In genomic region chr16:50288920-50289319, GRCh38 we compare ENCODE assay signal across 15 cellular contexts.
"Had no signal": no experiment of that assay in that cellular context is flagged by ENCODE, and none has a peak within 500 bp of the region (broad histone marks: within the 10 kb centered on the region; RNA-seq: fewer than 3 reads in every experiment).

No MANE protein-coding gene starts in this region.

- DNase-seq: activated CD4-positive, alpha-beta memory T cell treated with anti-CD3 and anti-CD28 coated beads, Interleukin-2, amount 10 ng/mL, durations not matched to agents 7 days and 5 days; activated CD4-positive, alpha-beta T cell treated with anti-CD3 and anti-CD28 coated beads for 1 hour; activated effector memory CD4-positive, alpha-beta T cell treated with Interleukin-2 at 50 U/mL for 16 hours; caudate nucleus; effector CD8-positive, alpha-beta T cell; heart left ventricle; islet precursor cell; left ventricle myocardium inferior; mesenchymal stem cell; pancreas; retina; SIG-M5; T1000; transverse colon had no signal

- H3K27me3 ChIP-seq: heart left ventricle, pancreas, transverse colon had no signal

- H3K27ac ChIP-seq: coronary artery, heart left ventricle, left ventricle myocardium inferior, pancreas, transverse colon had no signal

- H3K36me3 ChIP-seq: left ventricle myocardium inferior, pancreas, transverse colon had no signal

- H3K4me3 ChIP-seq: coronary artery, heart left ventricle, left ventricle myocardium inferior, pancreas, transverse colon had no signal

- ATAC-seq: heart left ventricle, pancreas had no signal

- H3K4me1 ChIP-seq: pancreas had no signal

- H3K4me3 Mint-ChIP-seq: activated CD4-positive, alpha-beta memory T cell treated with anti-CD3 and anti-CD28 coated beads, Interleukin-2, amount 10 ng/mL, durations not matched to agents 7 days and 5 days had no signal

- H3K27ac Mint-ChIP-seq: activated CD4-positive, alpha-beta memory T cell treated with anti-CD3 and anti-CD28 coated beads, Interleukin-2, amount 10 ng/mL, durations not matched to agents 7 days and 5 days had no signal

- H3K9me3 ChIP-seq: pancreas, transverse colon had no signal

- H3K27me3 Mint-ChIP-seq: activated CD4-positive, alpha-beta memory T cell treated with anti-CD3 and anti-CD28 coated beads, Interleukin-2, amount 10 ng/mL, durations not matched to agents 7 days and 5 days had no signal
